Comparison of ENCODE assay signal across 33 cellular contexts in the genomic region with DNA sequence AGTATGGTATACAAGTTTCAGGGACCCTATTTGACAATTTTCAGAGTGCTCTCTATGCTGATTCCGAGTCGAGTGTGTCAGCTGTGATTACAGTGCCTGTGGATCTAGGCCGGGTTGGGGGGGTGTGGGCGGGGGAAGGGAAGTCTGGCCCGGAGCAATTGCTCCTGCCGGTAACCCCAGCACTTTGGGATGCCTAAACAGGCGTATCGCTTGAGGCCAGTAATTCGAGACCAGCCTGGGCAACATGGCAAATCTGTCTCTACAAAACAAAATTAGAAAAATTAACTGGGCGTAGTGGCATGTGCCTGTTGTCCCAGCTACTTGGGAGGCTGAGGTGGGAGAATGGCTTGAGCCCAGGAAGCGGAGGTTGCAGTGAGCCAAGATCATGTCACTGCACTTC. TPM values are rescaled to one million over a fixed set of nuclear protein-coding genes. Genes with fewer than 3 reads are reported as not detected.
DNase-seq lines count a peak whose midpoint lies in the region; ATAC-seq and TF ChIP-seq lines count a peak whose summit lies in the region.
"Had no signal": no experiment of that assay in that cellular context is flagged by ENCODE, and none has a peak within 500 bp of the region (broad histone marks: within the 10 kb centered on the region; RNA-seq: fewer than 3 reads in every experiment).

No MANE protein-coding gene starts in this region.

- peaks cover 20% of the 10 kb centered on the region for H3K36me3 Mint-ChIP-seq in CD4-positive, CD25-positive, alpha-beta regulatory T cell
- peaks cover 63% of the 10 kb centered on the region for H3K36me3 Mint-ChIP-seq in activated T-helper 2 cell treated with anti-CD3 and anti-CD28 coated beads, Interferon-gamma antibody, Interleukin-2, Interleukin-4, amounts not matched to agents 10 μg/mL and 5 μg/mL and 100 μg/mL, durations not matched to agents 14 hours and 24 hours and 36 hours (ENCODE audit: low read depth)

- peaks cover 36 to 90% (median 54%) of the 10 kb centered on the region in 4 donors for H3K4me1 Mint-ChIP-seq in CD4-positive, CD25-positive, alpha-beta regulatory T cell
- peaks cover 37% of the 10 kb centered on the region for H3K4me1 Mint-ChIP-seq in activated T-helper 2 cell treated with anti-CD3 and anti-CD28 coated beads, Interferon-gamma antibody, Interleukin-2, Interleukin-4, amounts not matched to agents 10 μg/mL and 5 μg/mL and 100 μg/mL, durations not matched to agents 14 hours and 24 hours and 36 hours (ENCODE audit: low read depth)

- no peak for ATAC-seq in CD4-positive, CD25-positive, alpha-beta regulatory T cell (ENCODE audit: low read depth in 2 of 2)
- ATAC-seq in GM18907 (IDR thresholded peaks at IDR 0.05; ENCODE audit: unreplicated experiment): no peak
- ATAC-seq in HG03175 (IDR thresholded peaks at IDR 0.05; ENCODE audit: unreplicated experiment): no peak
- ATAC-seq: activated CD4-positive, alpha-beta T cell treated with anti-CD3 and anti-CD28 coated beads for 36 hours; activated T-helper 17 cell treated with anti-CD3 and anti-CD28 coated beads, Interleukin-2, amount 50 U/mL, for 72 hours; HepG2; left cardiac atrium; Panc1; right lobe of liver had no signal

- no peaks in the 10 kb centered on the region for H3K27me3 ChIP-seq in CD4-positive, CD25-positive, alpha-beta regulatory T cell (ENCODE audit: control insufficient read depth, insufficient read depth, low read length)
- H3K27me3 ChIP-seq in neutrophil (no peaks in the 10 kb centered on the region), WERI-Rb-1 (ENCODE audit: insufficient read depth, low read depth, severe bottlenecking) (no peaks in the 10 kb centered on the region)
- H3K27me3 ChIP-seq: ascending aorta, BLaER1, right lobe of liver, tibial nerve had no signal

- no peak for TF ChIP-seq CTCF in neutrophil (IDR thresholded peaks at IDR 0.05)
- no peak for TF ChIP-seq CTCF in WERI-Rb-1 (IDR thresholded peaks at IDR 0.05; ENCODE audit: low read depth, low read length)

- no peak overlapping the region for H3K4me3 ChIP-seq in CD4-positive, CD25-positive, alpha-beta regulatory T cell (ENCODE audit: low read depth, low read length)
- peak overlapping the region in 1 of 2 experiments; percentile 95 for H3K4me3 ChIP-seq in neutrophil (ENCODE audit: low read depth in 1 of 2, low read length in 1 of 2)
- H3K4me3 ChIP-seq in WERI-Rb-1 (ENCODE audit: low read depth, low read length): no peak overlapping the region
- H3K4me3 ChIP-seq: BLaER1, right lobe of liver, tibial nerve had no signal

- no peak overlapping the region for H3K27ac ChIP-seq in CD4-positive, CD25-positive, alpha-beta regulatory T cell (ENCODE audit: insufficient read depth, low read length, poor library complexity, severe bottlenecking)
- H3K27ac ChIP-seq in neutrophil (peak overlapping the region; percentile 95), WERI-Rb-1 (no peak overlapping the region)
- H3K27ac ChIP-seq: ascending aorta, BLaER1 had no signal

- no peak for DNase-seq in CD4-positive, CD25-positive, alpha-beta regulatory T cell
- no peak for DNase-seq in activated T-helper 2 cell treated with anti-CD3 and anti-CD28 coated beads, Interferon-gamma antibody, Interleukin-2, Interleukin-4, amounts not matched to agents 10 μg/mL and 5 μg/mL and 100 μg/mL, durations not matched to agents 14 hours and 24 hours and 36 hours (ENCODE audit: low spot score)
- no peak for DNase-seq in WERI-Rb-1
- no peak for DNase-seq in AG08395 (ENCODE audit: low spot score)
- DNase-seq: activated CD4-positive, alpha-beta T cell treated with anti-CD3 and anti-CD28 coated beads for 36 hours; activated naive CD8-positive, alpha-beta T cell treated with anti-CD3 and anti-CD28 coated beads, Interleukin-2, amount 10 ng/mL, durations not matched to agents 7 days and 5 days; Calu3; DND-41; hypothalamus; immature natural killer cell; Kasumi-1; left cardiac atrium; mammary epithelial cell; NCI-H1436; NCI-H2081; NCI-H2227 treated with DMSO at 0.1 percent for 48 hours; NCI-H526 treated with DMSO at 0.1 percent for 48 hours; right lobe of liver; SHP77 treated with DMSO at 0.1 percent for 48 hours; stimulated activated CD4-positive, alpha-beta T cell treated with anti-CD3 and anti-CD28 coated beads, Interleukin-12 subunit alpha, Interleukin-12 subunit beta, amount 100 ng/mL, for 4 hours; stimulated activated CD4-positive, alpha-beta T cell treated with anti-CD3 and anti-CD28 coated beads, Interleukin-4, amount 100 ng/mL, for 1 hour had no signal

- H3K27ac Mint-ChIP-seq in CD4-positive, CD25-positive, alpha-beta regulatory T cell: peak overlapping the region in 2 of 3 donors; percentile 93 to 94
- H3K27ac Mint-ChIP-seq in activated T-helper 2 cell treated with anti-CD3 and anti-CD28 coated beads, Interferon-gamma antibody, Interleukin-2, Interleukin-4, amounts not matched to agents 10 μg/mL and 5 μg/mL and 100 μg/mL, durations not matched to agents 14 hours and 24 hours and 36 hours: no peak overlapping the region
- H3K27ac Mint-ChIP-seq: activated CD4-positive, alpha-beta T cell treated with anti-CD3 and anti-CD28 coated beads for 36 hours; activated naive CD8-positive, alpha-beta T cell treated with anti-CD3 and anti-CD28 coated beads, Interleukin-2, amount 10 ng/mL, durations not matched to agents 7 days and 5 days; progenitor cell of endocrine pancreas had no signal

- peaks cover 22% of the 10 kb centered on the region for H3K36me3 ChIP-seq in CD4-positive, CD25-positive, alpha-beta regulatory T cell (ENCODE audit: control insufficient read depth, insufficient read depth, low read length)
- H3K36me3 ChIP-seq in ES-I3 (ENCODE audit: insufficient read depth, low read length) (no peaks in the 10 kb centered on the region), neutrophil (peaks cover 55% of the 10 kb centered on the region), WERI-Rb-1 (peaks cover 9% of the 10 kb centered on the region)

- peak overlapping the region in 1 of 4 donors; percentile 94 for H3K4me3 Mint-ChIP-seq in CD4-positive, CD25-positive, alpha-beta regulatory T cell
- H3K4me3 Mint-ChIP-seq in activated T-helper 2 cell treated with anti-CD3 and anti-CD28 coated beads, Interferon-gamma antibody, Interleukin-2, Interleukin-4, amounts not matched to agents 10 μg/mL and 5 μg/mL and 100 μg/mL, durations not matched to agents 14 hours and 24 hours and 36 hours (ENCODE audit: low read depth): peak overlapping the region; percentile 18

- intact Hi-C loops in activated T-helper 2 cell treated with anti-CD3 and anti-CD28 coated beads, Interferon-gamma antibody, Interleukin-2, Interleukin-4, amounts not matched to agents 10 μg/mL and 5 μg/mL and 100 μg/mL, durations not matched to agents 14 hours and 24 hours and 36 hours (cut with micrococcal nuclease): no loop called here

- H3K9ac ChIP-seq in ES-I3 (ENCODE audit: low read depth, low read length): peak overlapping the region; percentile 5; the same call in 1 of the 2 replicates
- H3K9ac ChIP-seq: BLaER1 had no signal

- peaks cover 63% of the 10 kb centered on the region for H3K4me1 ChIP-seq in CD4-positive, CD25-positive, alpha-beta regulatory T cell (ENCODE audit: control insufficient read depth, insufficient read depth, low read length, poor library complexity, severe bottlenecking)
- peaks cover 3% of the 10 kb centered on the region; the same call in 1 of the 2 replicates for H3K4me1 ChIP-seq in ES-I3 (ENCODE audit: insufficient read depth, low read length)
- H3K4me1 ChIP-seq in neutrophil (ENCODE audit: control insufficient read depth in 1 of 2, insufficient read depth in 1 of 2, low read depth in 1 of 2, low read length in 1 of 2): peaks cover 55 to 63% of the 10 kb centered on the region in 2 experiments

- H3K27me3 Mint-ChIP-seq in CD4-positive, CD25-positive, alpha-beta regulatory T cell: peaks cover 4% of the 10 kb centered on the region
- no peaks in the 10 kb centered on the region for H3K27me3 Mint-ChIP-seq in activated T-helper 2 cell treated with anti-CD3 and anti-CD28 coated beads, Interferon-gamma antibody, Interleukin-2, Interleukin-4, amounts not matched to agents 10 μg/mL and 5 μg/mL and 100 μg/mL, durations not matched to agents 14 hours and 24 hours and 36 hours (ENCODE audit: low read depth)
- H3K27me3 Mint-ChIP-seq: activated CD4-positive, alpha-beta T cell treated with anti-CD3 and anti-CD28 coated beads for 36 hours; activated naive CD8-positive, alpha-beta T cell treated with anti-CD3 and anti-CD28 coated beads, Interleukin-2, amount 10 ng/mL, durations not matched to agents 7 days and 5 days; activated T-helper 17 cell treated with anti-CD3 and anti-CD28 coated beads, Interleukin-2, amount 50 U/mL, for 72 hours had no signal

- H3K9me3 Mint-ChIP-seq in CD4-positive, CD25-positive, alpha-beta regulatory T cell: no peaks in the 10 kb centered on the region
- H3K9me3 Mint-ChIP-seq in activated T-helper 2 cell treated with anti-CD3 and anti-CD28 coated beads, Interferon-gamma antibody, Interleukin-2, Interleukin-4, amounts not matched to agents 10 μg/mL and 5 μg/mL and 100 μg/mL, durations not matched to agents 14 hours and 24 hours and 36 hours: no peaks in the 10 kb centered on the region
- H3K9me3 Mint-ChIP-seq: activated naive CD8-positive, alpha-beta T cell treated with anti-CD3 and anti-CD28 coated beads, Interleukin-2, amount 10 ng/mL, durations not matched to agents 7 days and 5 days; activated T-helper 17 cell treated with anti-CD3 and anti-CD28 coated beads, Interleukin-2, amount 50 U/mL, for 72 hours; T-helper 2 cell treated with Interferon-gamma antibody and Interleukin-4, amounts not matched to agents 5 μg/mL and 100 μg/mL, for 36 hours had no signal

- H3K9me3 ChIP-seq in CD4-positive, CD25-positive, alpha-beta regulatory T cell (ENCODE audit: control insufficient read depth in 2 of 2, low read length in 2 of 2): no peaks in the 10 kb centered on the region
- H3K9me3 ChIP-seq in ES-I3 (ENCODE audit: control insufficient read depth, insufficient read depth, low read length) (no peaks in the 10 kb centered on the region), neutrophil (no peaks in the 10 kb centered on the region), WERI-Rb-1 (ENCODE audit: severe bottlenecking) (no peaks in the 10 kb centered on the region)
- H3K9me3 ChIP-seq: ascending aorta, BLaER1, right lobe of liver, tibial nerve had no signal

RNA-seq across cellular contexts. Expression of gene IL10RB, which starts 1.6 kb away (rescaled TPM):
- 30.9 TPM for total RNA-seq in CD4-positive, CD25-positive, alpha-beta regulatory T cell
- 100 to 1,000 TPM in 1 of 4 donors, 10 to 100 TPM in 3; 72.3 to 105 (median 84.9) TPM for polyA plus RNA-seq in CD4-positive, CD25-positive, alpha-beta regulatory T cell
- 23.4 and 24.7 TPM in 2 replicates for total RNA-seq in activated T-helper 2 cell treated with anti-CD3 and anti-CD28 coated beads, Interferon-gamma antibody, Interleukin-2, Interleukin-4, amounts not matched to agents 10 μg/mL and 5 μg/mL and 100 μg/mL, durations not matched to agents 14 hours and 24 hours and 36 hours

RNA-seq across cellular contexts. Expression of gene IFNAR2, which starts 34.8 kb away (rescaled TPM):
- total RNA-seq in CD4-positive, CD25-positive, alpha-beta regulatory T cell: 56.9 TPM
- polyA plus RNA-seq in CD4-positive, CD25-positive, alpha-beta regulatory T cell: 100 to 1,000 TPM; 110 to 121 (median 111) TPM
- total RNA-seq in activated T-helper 2 cell treated with anti-CD3 and anti-CD28 coated beads, Interferon-gamma antibody, Interleukin-2, Interleukin-4, amounts not matched to agents 10 μg/mL and 5 μg/mL and 100 μg/mL, durations not matched to agents 14 hours and 24 hours and 36 hours: 34.8 and 36.8 TPM in 2 replicates
